14 cellular contexts compared by ENCODE assay signal in genomic region chr11:102280237-102280833, GRCh38. TPM values are rescaled to one million over a fixed set of nuclear protein-coding genes. Genes with fewer than 3 reads are reported as not detected.
DNase-seq lines count a peak whose midpoint lies in the region; ATAC-seq and TF ChIP-seq lines count a peak whose summit lies in the region.
"Had no signal": no experiment of that assay in that cellular context is flagged by ENCODE, and none has a peak within 500 bp of the region (broad histone marks: within the 10 kb centered on the region; RNA-seq: fewer than 3 reads in every experiment).

No MANE protein-coding gene starts in this region.

- peaks cover 11% of the 10 kb centered on the region for H3K4me1 ChIP-seq in ES-I3 (ENCODE audit: insufficient read depth, low read length)
- peaks cover 25% of the 10 kb centered on the region for H3K4me1 ChIP-seq in HUES64 (ENCODE audit: insufficient read depth, low read length)
- H3K4me1 ChIP-seq in duodenal mucosa (ENCODE audit: control insufficient read depth in 1 of 2, insufficient read depth in 2 of 2, low read length in 2 of 2), result peaks cover 7 to 36% of the 10 kb centered on the region in 2 donors
- H3K4me1 ChIP-seq in neural progenitor cell, result peaks cover 19% of the 10 kb centered on the region

- no peaks in the 10 kb centered on the region for H3F3A ChIP-seq in neural progenitor cell (ENCODE audit: low read depth)

- H3K4me3 ChIP-seq in HUES64 (ENCODE audit: low read length), result peak overlapping the region; percentile 22; the same call in 1 of the 2 replicates
- peak overlapping the region; percentile 43 to 52 for H3K4me3 ChIP-seq in duodenal mucosa (ENCODE audit: low read depth in 1 of 2, low read length in 2 of 2)
- H3K4me3 ChIP-seq in neural progenitor cell, result no peak overlapping the region

- H3K4me2 ChIP-seq in neural progenitor cell, result peak overlapping the region; percentile 37

- H3K9me3 Mint-ChIP-seq in neural progenitor cell, result no peaks in the 10 kb centered on the region
- H3K9me3 Mint-ChIP-seq: stimulated activated naive B cell treated with anti-CD40 and anti-IgM and Interleukin-4, amounts not matched to agents 10 μg/mL and 1 μg/mL and 100 μg/mL, for 72 hours had no signal

- H3K9ac ChIP-seq in ES-I3 (ENCODE audit: low read depth, low read length) (0 out of 2 replicates have a peak overlapping the region, but pooled peaks have one; percentile 9), HUES64 (ENCODE audit: low read depth, low read length) (no peak overlapping the region), duodenal mucosa (ENCODE audit: low read depth in 1 of 2, low read length in 2 of 2) (peak overlapping the region in 1 of 2 donors; percentile 20), neural progenitor cell (no peak overlapping the region)

- H3K27ac Mint-ChIP-seq in neural progenitor cell, result no peak overlapping the region
- H3K27ac Mint-ChIP-seq: activated CD8-positive, alpha-beta memory T cell treated with anti-CD3 and anti-CD28 coated beads, Interleukin-2, amount 10 ng/mL, durations not matched to agents 7 days and 5 days; stimulated activated naive B cell treated with anti-CD40 and anti-IgM and Interleukin-4, amounts not matched to agents 10 μg/mL and 1 μg/mL and 100 μg/mL, for 72 hours had no signal

- DNase-seq in neural progenitor cell (ENCODE audit: low spot score), result peak; percentile 11
- no peak for DNase-seq in stimulated activated CD4-positive, alpha-beta T cell treated with anti-CD3 and anti-CD28 coated beads, Interleukin-4, amount 100 ng/mL, for 4 hours
- DNase-seq in NCI-H1092 treated with DMSO at 0.1 percent for 48 hours (lab: John Stamatoyannopoulos, UW), result no peak
- DNase-seq: activated CD8-positive, alpha-beta memory T cell treated with anti-CD3 and anti-CD28 coated beads, Interleukin-2, amount 10 ng/mL, durations not matched to agents 7 days and 5 days; AML-193; DND-41; NCI-H524 treated with DMSO at 0.1 percent for 48 hours; SHP77 treated with DMSO at 0.1 percent for 48 hours; stimulated activated naive B cell treated with anti-CD40 and anti-IgM and Interleukin-4, amounts not matched to agents 10 μg/mL and 1 μg/mL and 100 μg/mL, for 72 hours had no signal

- no peak for ATAC-seq in GM19035 (IDR thresholded peaks at IDR 0.05; ENCODE audit: unreplicated experiment)
- ATAC-seq in HG02970 (IDR thresholded peaks at IDR 0.05; ENCODE audit: low FRiP score, unreplicated experiment), result no peak
- ATAC-seq: activated CD8-positive, alpha-beta memory T cell treated with anti-CD3 and anti-CD28 coated beads, Interleukin-2, amount 10 ng/mL, durations not matched to agents 7 days and 5 days had no signal

- peaks cover 21% of the 10 kb centered on the region for H3K4me1 Mint-ChIP-seq in neural progenitor cell

- no peaks in the 10 kb centered on the region for H3K36me3 Mint-ChIP-seq in neural progenitor cell
- H3K36me3 Mint-ChIP-seq: activated CD8-positive, alpha-beta memory T cell treated with anti-CD3 and anti-CD28 coated beads, Interleukin-2, amount 10 ng/mL, durations not matched to agents 7 days and 5 days; stimulated activated naive B cell treated with anti-CD40 and anti-IgM and Interleukin-4, amounts not matched to agents 10 μg/mL and 1 μg/mL and 100 μg/mL, for 72 hours had no signal

- TF ChIP-seq CTCF in neural progenitor cell (IDR thresholded peaks at IDR 0.05), result no peak

- H4K20me1 ChIP-seq in neural progenitor cell (ENCODE audit: low read depth), result no peaks in the 10 kb centered on the region

- H3K27me3 Mint-ChIP-seq in neural progenitor cell (ENCODE audit: insufficient read depth, low read depth), result peaks cover 10% of the 10 kb centered on the region

- H3K27ac ChIP-seq in HUES64 (ENCODE audit: low read depth, low read length), result peak overlapping the region; percentile 72; the same call in 1 of the 2 replicates
- peak overlapping the region; percentile 3 for H3K27ac ChIP-seq in duodenal mucosa (ENCODE audit: low read depth, low read length)
- H3K27ac ChIP-seq in neural progenitor cell, result no peak overlapping the region

- H3K27me3 ChIP-seq in HUES64 (ENCODE audit: insufficient read depth, low read length) (no peaks in the 10 kb centered on the region), duodenal mucosa (ENCODE audit: control insufficient read depth in 1 of 2, insufficient read depth in 2 of 2, low read length in 2 of 2) (no peaks in the 10 kb centered on the region), neural progenitor cell (no peaks in the 10 kb centered on the region)

- 37% methylated on average over 2 of the region's 4 CpGs for WGBS in HUES64

- peak overlapping the region; percentile 32 for H2AFZ ChIP-seq in neural progenitor cell (replicated peaks)

- no peaks in the 10 kb centered on the region for H3K36me3 ChIP-seq in ES-I3 (ENCODE audit: insufficient read depth, low read length)
- H3K36me3 ChIP-seq in HUES64 (ENCODE audit: insufficient read depth, low read length), result no peaks in the 10 kb centered on the region
- H3K36me3 ChIP-seq in duodenal mucosa (ENCODE audit: control insufficient read depth in 1 of 2, insufficient read depth in 2 of 2, low read length in 2 of 2), result no peaks in the 10 kb centered on the region
- no peaks in the 10 kb centered on the region for H3K36me3 ChIP-seq in neural progenitor cell

- H3K9me3 ChIP-seq in ES-I3 (ENCODE audit: control insufficient read depth, insufficient read depth, low read length) (no peaks in the 10 kb centered on the region), HUES64 (ENCODE audit: insufficient read depth, low read depth, low read length) (no peaks in the 10 kb centered on the region), duodenal mucosa (ENCODE audit: control insufficient read depth in 1 of 2, low read length in 2 of 2) (no peaks in the 10 kb centered on the region), neural progenitor cell (ENCODE audit: low read depth) (no peaks in the 10 kb centered on the region)

- H3K79me2 ChIP-seq in neural progenitor cell (ENCODE audit: low read depth), result no peaks in the 10 kb centered on the region

- H3K4me3 Mint-ChIP-seq in neural progenitor cell, result no peak overlapping the region
- H3K4me3 Mint-ChIP-seq: activated CD8-positive, alpha-beta memory T cell treated with anti-CD3 and anti-CD28 coated beads, Interleukin-2, amount 10 ng/mL, durations not matched to agents 7 days and 5 days had no signal

RNA-seq across cellular contexts. Expression of gene BIRC3, which starts 36.9 kb away (rescaled TPM):
- polyA plus RNA-seq in HUES64 (2013, experiment 1 of 2), result 0.15 TPM
- 0.06 TPM for polyA plus RNA-seq in HUES64 (2013, experiment 2 of 2)
- total RNA-seq in neural progenitor cell (ENCODE audit: low replicate concordance), result 0.09 TPM in 1 of 2 replicates, not detected in the other
